Comparison of ENCODE assay signal across 9 cellular contexts in genomic region chr4:40196724-40197281, GRCh38. TPM values are rescaled to one million over a fixed set of nuclear protein-coding genes. Genes with fewer than 3 reads are reported as not detected.
DNase-seq lines count a peak whose midpoint lies in the region; ATAC-seq, FAIRE-seq and TF ChIP-seq lines count a peak whose summit lies in the region.
"Had no signal": no experiment of that assay in that cellular context is flagged by ENCODE, and none has a peak within 500 bp of the region (broad histone marks: within the 10 kb centered on the region; RNA-seq: fewer than 3 reads in every experiment).

TSS of gene RHOH (plus strand) at chr4:40197031. CDS start at chr4:40243387, 46,356 bp downstream.

- H3K4me3 Mint-ChIP-seq in activated naive CD8-positive, alpha-beta T cell: peak within 1 kb of the TSS; percentile 99

- H3K4me3 ChIP-seq in SU-DHL-6 (ENCODE audit: insufficient read depth, low read length, poor library complexity, severe bottlenecking) (peak within 1 kb of the TSS; percentile 95), small intestine (ENCODE audit: low read depth in 1 of 2, low read length in 2 of 2) (peak within 1 kb of the TSS; percentile 52 to 69)

- peak; percentile 84 for TF ChIP-seq POLR2A in GM19099 (IDR thresholded peaks at IDR 0.05; ENCODE audit: extremely low read depth, insufficient read length, low read depth)

- TF ChIP-seq CTCF in SU-DHL-6 (IDR thresholded peaks at IDR 0.05; ENCODE audit: insufficient read depth, low read length, poor library complexity, severe bottlenecking): no peak

- peak within 1 kb of the TSS; percentile 98 for H3K4me2 ChIP-seq in SU-DHL-6 (ENCODE audit: low read depth, low read length, poor library complexity, severe bottlenecking)

- H3K9me3 Mint-ChIP-seq in activated naive CD8-positive, alpha-beta T cell (ENCODE audit: low read depth): no peaks in the 10 kb centered on the region

- H3K27ac ChIP-seq in SU-DHL-6 (ENCODE audit: low read depth, low read length): peak within 1 kb of the TSS; percentile 99
- peak within 1 kb of the TSS; percentile 73 to 92 for H3K27ac ChIP-seq in small intestine (ENCODE audit: low read depth in 1 of 2, low read length in 1 of 2)

- H3K4me1 Mint-ChIP-seq in activated naive CD8-positive, alpha-beta T cell (ENCODE audit: low read depth): peaks cover 44% of the 10 kb centered on the region

- no peaks in the 10 kb centered on the region for H3K9me2 ChIP-seq in SU-DHL-6 (replicated peaks; ENCODE audit: insufficient read depth, low read length)

- H3K9ac ChIP-seq in SU-DHL-6 (ENCODE audit: low read length): peak within 1 kb of the TSS; percentile 88

- ATAC-seq in GM18870 (IDR thresholded peaks at IDR 0.05; ENCODE audit: unreplicated experiment): no peak

- no peaks in the 10 kb centered on the region; the same call in 1 of the 2 replicates for H4K20me1 ChIP-seq in SU-DHL-6 (ENCODE audit: low read depth, low read length)

- no peak for FAIRE-seq in small intestine (lab: Jason Lieb, UNC)

- H3K27me3 Mint-ChIP-seq in activated naive CD8-positive, alpha-beta T cell: no peaks in the 10 kb centered on the region

- H3F3A ChIP-seq in SU-DHL-6 (ENCODE audit: insufficient read depth): peaks cover 90% of the 10 kb centered on the region

- peaks cover 26% of the 10 kb centered on the region for H3K36me3 ChIP-seq in SU-DHL-6 (ENCODE audit: low read length)
- H3K36me3 ChIP-seq in small intestine (ENCODE audit: control insufficient read depth in 2 of 2, insufficient read depth in 2 of 2, low read length in 2 of 2): no peaks in the 10 kb centered on the region

- 52 to 80% (median 68%) methylated on average over 14 of the region's 14 CpGs for WGBS in small intestine, 3 donors

- peaks cover 83% of the 10 kb centered on the region for H3K79me2 ChIP-seq in SU-DHL-6 (ENCODE audit: insufficient read depth, low read length)

- no peaks in the 10 kb centered on the region for H3K4me1 ChIP-seq in small intestine (ENCODE audit: control insufficient read depth in 2 of 2, insufficient read depth in 1 of 2, low read depth in 1 of 2, low read length in 1 of 2)

- DNase-seq in small intestine (peak; percentile 45), D341Med (ENCODE audit: low spot score) (no peak), 8988T (no peak), superior temporal gyrus (ENCODE audit: extremely low spot score) (no peak)

- peak within 1 kb of the TSS; percentile 100 for H3K27ac Mint-ChIP-seq in activated naive CD8-positive, alpha-beta T cell

- H2AFZ ChIP-seq in SU-DHL-6 (ENCODE audit: low read depth, low read length, severe bottlenecking): no peak within 1 kb of the TSS

- H3K27me3 ChIP-seq in SU-DHL-6 (ENCODE audit: low read length) (no peaks in the 10 kb centered on the region), small intestine (ENCODE audit: control insufficient read depth in 2 of 2, insufficient read depth in 2 of 2, low read length in 2 of 2) (no peaks in the 10 kb centered on the region)

- peaks cover 20% of the 10 kb centered on the region for H3K36me3 Mint-ChIP-seq in activated naive CD8-positive, alpha-beta T cell

- H3K9me3 ChIP-seq in SU-DHL-6 (ENCODE audit: insufficient read depth, low read length) (no peaks in the 10 kb centered on the region), small intestine (ENCODE audit: control insufficient read depth, low read depth) (no peaks in the 10 kb centered on the region)

RNA-seq across cellular contexts. Expression of gene RHOH, which starts in this region (rescaled TPM):
- polyA plus RNA-seq in small intestine: 10 to 100 TPM in 1 of 3 donors, 1 to 10 TPM in 2; 3.6 to 11.6 (median 3.8) TPM
- polyA plus RNA-seq: neural cell had no signal
